Comparison of ENCODE assay signal across 29 cellular contexts in the genomic region with DNA sequence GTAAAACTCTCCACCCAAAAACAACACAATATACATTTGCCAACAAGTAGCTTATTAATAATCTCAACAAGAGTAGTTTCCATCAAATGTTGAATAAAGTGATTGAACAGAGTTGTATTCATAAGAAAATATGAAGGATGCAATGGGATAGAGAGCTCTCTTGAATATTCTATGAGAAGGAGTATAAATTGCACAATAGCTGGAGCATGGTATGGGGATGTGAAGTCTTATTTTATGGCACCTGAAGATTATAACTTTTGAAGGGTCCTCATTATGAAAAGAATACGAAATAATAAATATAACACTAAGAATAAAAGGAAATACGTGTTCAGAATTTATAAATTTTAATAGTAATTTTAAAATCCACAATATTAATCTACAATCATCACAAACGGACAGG.
"Had no signal": no experiment of that assay in that cellular context is flagged by ENCODE, and none has a peak within 500 bp of the region (broad histone marks: within the 10 kb centered on the region; RNA-seq: fewer than 3 reads in every experiment).

No MANE protein-coding gene starts in this region.

- FAIRE-seq: urothelium cell line had no signal

- H3K36me3 ChIP-seq: neural progenitor cell, ovary, spleen, stomach, thoracic aorta, thyroid gland, tibial nerve, upper lobe of left lung, vagina had no signal

- H3K27ac ChIP-seq: neural progenitor cell, ovary, parathyroid adenoma, psoas muscle, skin epidermis, spleen, stomach, thoracic aorta, thyroid gland, tibial nerve, upper lobe of left lung, vagina had no signal

- H3K4me2 ChIP-seq: neural progenitor cell, smooth muscle cell had no signal

- H3K9ac ChIP-seq: neural progenitor cell, parathyroid adenoma had no signal

- H3K27me3 ChIP-seq: neural progenitor cell, ovary, spleen, stomach, thyroid gland, tibial nerve, upper lobe of left lung, vagina had no signal

- ATAC-seq: natural killer cell; psoas muscle; right cardiac atrium; sciatic nerve; stimulated activated effector memory CD8-positive, alpha-beta T cell treated with anti-CD3 and anti-CD28 coated beads, Interleukin-12 subunit alpha, Interleukin-12 subunit beta, amount 100 ng/mL, for 72 hours; stimulated activated naive B cell treated with anti-CD40 and anti-IgM and Interleukin-4, amounts not matched to agents 10 μg/mL and 1 μg/mL and 100 μg/mL, for 72 hours had no signal

- H3K4me3 Mint-ChIP-seq: natural killer cell; nephron; neural progenitor cell; stimulated activated effector memory CD8-positive, alpha-beta T cell treated with anti-CD3 and anti-CD28 coated beads, Interleukin-12 subunit alpha, Interleukin-12 subunit beta, amount 100 ng/mL, for 72 hours; stimulated activated naive B cell treated with anti-CD40 and anti-IgM and Interleukin-4, amounts not matched to agents 10 μg/mL and 1 μg/mL and 100 μg/mL, for 72 hours; stimulated activated naive CD8-positive, alpha-beta T cell treated with anti-CD3 and anti-CD28 coated beads, Interleukin-15, Interleukin-2, amounts not matched to agents 100 ng/mL and 50 ng/mL, for 24 hours had no signal

- H2AFZ ChIP-seq: neural progenitor cell, parathyroid adenoma had no signal

- H3K9me3 Mint-ChIP-seq: nephron; neural progenitor cell; stimulated activated effector memory CD8-positive, alpha-beta T cell treated with anti-CD3 and anti-CD28 coated beads, Interleukin-12 subunit alpha, Interleukin-12 subunit beta, amount 100 ng/mL, for 72 hours; stimulated activated naive B cell treated with anti-CD40 and anti-IgM and Interleukin-4, amounts not matched to agents 10 μg/mL and 1 μg/mL and 100 μg/mL, for 72 hours; stimulated activated naive CD8-positive, alpha-beta T cell treated with anti-CD3 and anti-CD28 coated beads, Interleukin-15, Interleukin-2, amounts not matched to agents 100 ng/mL and 50 ng/mL, for 24 hours had no signal

- H3K4me1 ChIP-seq: neural progenitor cell, parathyroid adenoma, psoas muscle, spleen, stomach, thyroid gland, tibial nerve, upper lobe of left lung, vagina had no signal

- H3K27ac Mint-ChIP-seq: natural killer cell; nephron; neural progenitor cell; progenitor cell of endocrine pancreas; stimulated activated effector memory CD8-positive, alpha-beta T cell treated with anti-CD3 and anti-CD28 coated beads, Interleukin-12 subunit alpha, Interleukin-12 subunit beta, amount 100 ng/mL, for 72 hours; stimulated activated naive B cell treated with anti-CD40 and anti-IgM and Interleukin-4, amounts not matched to agents 10 μg/mL and 1 μg/mL and 100 μg/mL, for 72 hours; stimulated activated naive CD8-positive, alpha-beta T cell treated with anti-CD3 and anti-CD28 coated beads, Interleukin-15, Interleukin-2, amounts not matched to agents 100 ng/mL and 50 ng/mL, for 24 hours had no signal

- H3K27me3 Mint-ChIP-seq: progenitor cell of endocrine pancreas; stimulated activated naive B cell treated with anti-CD40 and anti-IgM and Interleukin-4, amounts not matched to agents 10 μg/mL and 1 μg/mL and 100 μg/mL, for 72 hours; stimulated activated naive CD8-positive, alpha-beta T cell treated with anti-CD3 and anti-CD28 coated beads, Interleukin-15, Interleukin-2, amounts not matched to agents 100 ng/mL and 50 ng/mL, for 24 hours had no signal

- H3K4me3 ChIP-seq: neural progenitor cell, ovary, psoas muscle, skin epidermis, smooth muscle cell, spleen, stomach, thoracic aorta, thyroid gland, tibial nerve, upper lobe of left lung, vagina had no signal

- H3K4me1 Mint-ChIP-seq: natural killer cell, nephron, neural progenitor cell had no signal

- H3K9me3 ChIP-seq: ovary, psoas muscle, thoracic aorta, thyroid gland, tibial nerve, upper lobe of left lung, vagina had no signal

- DNase-seq: natural killer cell; occipital lobe; ovary; posterior cingulate gyrus; psoas muscle; right cardiac atrium; spleen; stimulated activated CD4-positive, alpha-beta T cell treated with anti-CD3 and anti-CD28 coated beads, Interleukin-12 subunit alpha, Interleukin-12 subunit beta, amount 100 ng/mL, for 4 hours; stimulated activated CD4-positive, alpha-beta T cell treated with anti-CD3 and anti-CD28 coated beads, Interleukin-1b, Interleukin-23, amount 100 ng/mL, for 48 hours; stimulated activated CD4-positive, alpha-beta T cell treated with anti-CD3 and anti-CD28 coated beads, Interleukin-4, amount 100 ng/mL, for 1 hour; stimulated activated naive B cell treated with anti-CD40 and anti-IgM and Interleukin-4, amounts not matched to agents 10 μg/mL and 1 μg/mL and 100 μg/mL, for 72 hours; stimulated activated naive CD4-positive, alpha-beta T cell treated with Interleukin-2 at 50 U/mL for 16 hours; stomach; thyroid gland; trophoblast cell; upper lobe of left lung had no signal

- H3K36me3 Mint-ChIP-seq: natural killer cell; neural progenitor cell; stimulated activated effector memory CD8-positive, alpha-beta T cell treated with anti-CD3 and anti-CD28 coated beads, Interleukin-12 subunit alpha, Interleukin-12 subunit beta, amount 100 ng/mL, for 72 hours; stimulated activated naive B cell treated with anti-CD40 and anti-IgM and Interleukin-4, amounts not matched to agents 10 μg/mL and 1 μg/mL and 100 μg/mL, for 72 hours had no signal
